1 cellular context compared by ENCODE assay signal in the genomic region with DNA sequence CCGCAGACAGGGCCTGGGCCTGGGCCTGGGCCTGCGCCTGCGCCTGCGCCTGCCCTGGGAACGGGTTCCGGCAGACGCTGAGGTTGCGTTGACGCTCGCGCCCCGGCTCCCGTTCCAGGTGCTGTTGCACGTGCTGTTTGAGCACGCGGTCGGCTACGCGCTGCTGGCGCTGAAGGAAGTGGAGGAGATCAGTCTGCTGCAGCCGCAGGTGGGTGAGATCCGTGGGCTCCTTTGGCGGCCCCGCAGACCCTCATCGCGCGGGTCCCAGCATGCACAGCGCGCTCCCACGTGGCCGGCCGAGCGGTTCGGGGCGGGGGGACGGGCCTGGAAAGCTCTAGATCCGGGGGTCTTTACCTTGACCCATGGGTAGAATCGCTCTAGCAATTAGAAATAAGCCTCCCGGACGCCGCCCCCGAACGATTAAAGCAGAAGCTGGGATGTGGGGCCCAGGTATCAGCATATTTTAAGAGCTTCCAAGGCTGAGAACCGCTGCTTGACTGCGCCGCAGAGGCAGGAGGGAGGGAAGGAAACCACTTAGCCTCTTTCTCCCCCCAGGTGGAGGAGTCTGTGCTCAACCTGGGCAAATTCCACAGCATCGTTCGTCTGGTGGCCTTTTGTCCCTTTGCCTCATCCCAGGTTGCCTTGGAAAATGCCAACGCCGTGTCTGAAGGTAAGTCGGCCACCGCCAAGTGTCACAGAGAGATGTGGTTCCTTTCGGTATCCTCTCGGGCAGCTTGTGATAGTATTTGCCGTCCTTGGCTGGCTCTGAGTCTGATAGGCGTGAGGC.
TF ChIP-seq lines count a peak whose summit lies in the region.

No MANE protein-coding gene starts in this region.

TF ChIP-seq in GM12878, 131 proteins besides CTCF, POLR2A, EP300 and RAD21 (continued from another document and continues in another):
- TF ChIP-seq, protein P1, sequence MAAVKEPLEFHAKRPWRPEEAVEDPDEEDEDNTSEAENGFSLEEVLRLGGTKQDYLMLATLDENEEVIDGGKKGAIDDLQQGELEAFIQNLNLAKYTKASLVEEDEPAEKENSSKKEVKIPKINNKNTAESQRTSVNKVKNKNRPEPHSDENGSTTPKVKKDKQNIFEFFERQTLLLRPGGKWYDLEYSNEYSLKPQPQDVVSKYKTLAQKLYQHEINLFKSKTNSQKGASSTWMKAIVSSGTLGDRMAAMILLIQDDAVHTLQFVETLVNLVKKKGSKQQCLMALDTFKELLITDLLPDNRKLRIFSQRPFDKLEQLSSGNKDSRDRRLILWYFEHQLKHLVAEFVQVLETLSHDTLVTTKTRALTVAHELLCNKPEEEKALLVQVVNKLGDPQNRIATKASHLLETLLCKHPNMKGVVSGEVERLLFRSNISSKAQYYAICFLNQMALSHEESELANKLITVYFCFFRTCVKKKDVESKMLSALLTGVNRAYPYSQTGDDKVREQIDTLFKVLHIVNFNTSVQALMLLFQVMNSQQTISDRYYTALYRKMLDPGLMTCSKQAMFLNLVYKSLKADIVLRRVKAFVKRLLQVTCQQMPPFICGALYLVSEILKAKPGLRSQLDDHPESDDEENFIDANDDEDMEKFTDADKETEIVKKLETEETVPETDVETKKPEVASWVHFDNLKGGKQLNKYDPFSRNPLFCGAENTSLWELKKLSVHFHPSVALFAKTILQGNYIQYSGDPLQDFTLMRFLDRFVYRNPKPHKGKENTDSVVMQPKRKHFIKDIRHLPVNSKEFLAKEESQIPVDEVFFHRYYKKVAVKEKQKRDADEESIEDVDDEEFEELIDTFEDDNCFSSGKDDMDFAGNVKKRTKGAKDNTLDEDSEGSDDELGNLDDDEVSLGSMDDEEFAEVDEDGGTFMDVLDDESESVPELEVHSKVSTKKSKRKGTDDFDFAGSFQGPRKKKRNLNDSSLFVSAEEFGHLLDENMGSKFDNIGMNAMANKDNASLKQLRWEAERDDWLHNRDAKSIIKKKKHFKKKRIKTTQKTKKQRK (IDR thresholded peaks at IDR 0.05; ENCODE audit: low read depth, low read length), result no peak
- peak; percentile 72 for TF ChIP-seq GATAD2B (conservative IDR thresholded peaks at IDR 0.05; ENCODE audit: low read depth)
- TF ChIP-seq NBN (IDR thresholded peaks at IDR 0.05), result peak; percentile 30; the same call in 1 of the 2 replicates
- peak; percentile 3; the same call in 2 of the 3 replicates for TF ChIP-seq POU2F2 (IDR thresholded peaks at IDR 0.05; ENCODE audit: borderline replicate concordance, low read depth, low read length)
- TF ChIP-seq ASH2L (IDR thresholded peaks at IDR 0.05; ENCODE audit: borderline replicate concordance, low read depth), result 0 out of 2 replicates have a peak, but pooled peaks have one; percentile 18
- no peak for TF ChIP-seq IKZF2 (IDR thresholded peaks at IDR 0.05)
- peak; percentile 42; the same call in 1 of the 2 replicates for TF ChIP-seq PAX5 (IDR thresholded peaks at IDR 0.05; ENCODE audit: borderline replicate concordance, low read depth, low read length)
- peak; percentile 28; the same call in 1 of the 2 replicates for TF ChIP-seq MAX (IDR thresholded peaks at IDR 0.05; ENCODE audit: low read depth, low read length)
- peak; percentile 89 for TF ChIP-seq USF1 (IDR thresholded peaks at IDR 0.05; ENCODE audit: borderline replicate concordance, extremely low read length, insufficient read depth, low read depth, low read length)
- peak; percentile 11; the same call in 1 of the 2 replicates for TF ChIP-seq CREB1 (IDR thresholded peaks at IDR 0.05; ENCODE audit: low read depth)
- TF ChIP-seq, protein P2, sequence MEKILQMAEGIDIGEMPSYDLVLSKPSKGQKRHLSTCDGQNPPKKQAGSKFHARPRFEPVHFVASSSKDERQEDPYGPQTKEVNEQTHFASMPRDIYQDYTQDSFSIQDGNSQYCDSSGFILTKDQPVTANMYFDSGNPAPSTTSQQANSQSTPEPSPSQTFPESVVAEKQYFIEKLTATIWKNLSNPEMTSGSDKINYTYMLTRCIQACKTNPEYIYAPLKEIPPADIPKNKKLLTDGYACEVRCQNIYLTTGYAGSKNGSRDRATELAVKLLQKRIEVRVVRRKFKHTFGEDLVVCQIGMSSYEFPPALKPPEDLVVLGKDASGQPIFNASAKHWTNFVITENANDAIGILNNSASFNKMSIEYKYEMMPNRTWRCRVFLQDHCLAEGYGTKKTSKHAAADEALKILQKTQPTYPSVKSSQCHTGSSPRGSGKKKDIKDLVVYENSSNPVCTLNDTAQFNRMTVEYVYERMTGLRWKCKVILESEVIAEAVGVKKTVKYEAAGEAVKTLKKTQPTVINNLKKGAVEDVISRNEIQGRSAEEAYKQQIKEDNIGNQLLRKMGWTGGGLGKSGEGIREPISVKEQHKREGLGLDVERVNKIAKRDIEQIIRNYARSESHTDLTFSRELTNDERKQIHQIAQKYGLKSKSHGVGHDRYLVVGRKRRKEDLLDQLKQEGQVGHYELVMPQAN (conservative IDR thresholded peaks at IDR 0.05), result peak; percentile 74
- TF ChIP-seq REST (IDR thresholded peaks at IDR 0.05; ENCODE audit: low read depth, low read length), result 0 out of 2 replicates have a peak, but pooled peaks have one; percentile 43
- TF ChIP-seq RUNX3 (IDR thresholded peaks at IDR 0.05; ENCODE audit: low read length), result peak; percentile 3; the same call in 1 of the 2 replicates
- peak; percentile 72 for TF ChIP-seq POLR2AphosphoS5 (IDR thresholded peaks at IDR 0.05; ENCODE audit: low read length)
- 0 out of 2 replicates have a peak, but pooled peaks have one; percentile 10 for TF ChIP-seq ATF3 (IDR thresholded peaks at IDR 0.05; ENCODE audit: borderline replicate concordance, extremely low read depth, low read depth, low read length)
- no peak for TF ChIP-seq HDAC6 (IDR thresholded peaks at IDR 0.05; ENCODE audit: unreplicated experiment)
- TF ChIP-seq RAD51 (IDR thresholded peaks at IDR 0.05), result peak; percentile 77
- TF ChIP-seq, protein P3, sequence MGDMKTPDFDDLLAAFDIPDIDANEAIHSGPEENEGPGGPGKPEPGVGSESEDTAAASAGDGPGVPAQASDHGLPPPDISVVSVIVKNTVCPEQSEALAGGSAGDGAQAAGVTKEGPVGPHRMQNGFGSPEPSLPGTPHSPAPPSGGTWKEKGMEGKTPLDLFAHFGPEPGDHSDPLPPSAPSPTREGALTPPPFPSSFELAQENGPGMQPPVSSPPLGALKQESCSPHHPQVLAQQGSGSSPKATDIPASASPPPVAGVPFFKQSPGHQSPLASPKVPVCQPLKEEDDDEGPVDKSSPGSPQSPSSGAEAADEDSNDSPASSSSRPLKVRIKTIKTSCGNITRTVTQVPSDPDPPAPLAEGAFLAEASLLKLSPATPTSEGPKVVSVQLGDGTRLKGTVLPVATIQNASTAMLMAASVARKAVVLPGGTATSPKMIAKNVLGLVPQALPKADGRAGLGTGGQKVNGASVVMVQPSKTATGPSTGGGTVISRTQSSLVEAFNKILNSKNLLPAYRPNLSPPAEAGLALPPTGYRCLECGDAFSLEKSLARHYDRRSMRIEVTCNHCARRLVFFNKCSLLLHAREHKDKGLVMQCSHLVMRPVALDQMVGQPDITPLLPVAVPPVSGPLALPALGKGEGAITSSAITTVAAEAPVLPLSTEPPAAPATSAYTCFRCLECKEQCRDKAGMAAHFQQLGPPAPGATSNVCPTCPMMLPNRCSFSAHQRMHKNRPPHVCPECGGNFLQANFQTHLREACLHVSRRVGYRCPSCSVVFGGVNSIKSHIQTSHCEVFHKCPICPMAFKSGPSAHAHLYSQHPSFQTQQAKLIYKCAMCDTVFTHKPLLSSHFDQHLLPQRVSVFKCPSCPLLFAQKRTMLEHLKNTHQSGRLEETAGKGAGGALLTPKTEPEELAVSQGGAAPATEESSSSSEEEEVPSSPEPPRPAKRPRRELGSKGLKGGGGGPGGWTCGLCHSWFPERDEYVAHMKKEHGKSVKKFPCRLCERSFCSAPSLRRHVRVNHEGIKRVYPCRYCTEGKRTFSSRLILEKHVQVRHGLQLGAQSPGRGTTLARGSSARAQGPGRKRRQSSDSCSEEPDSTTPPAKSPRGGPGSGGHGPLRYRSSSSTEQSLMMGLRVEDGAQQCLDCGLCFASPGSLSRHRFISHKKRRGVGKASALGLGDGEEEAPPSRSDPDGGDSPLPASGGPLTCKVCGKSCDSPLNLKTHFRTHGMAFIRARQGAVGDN (IDR thresholded peaks at IDR 0.05), result peak; percentile 65
- TF ChIP-seq, protein P4, sequence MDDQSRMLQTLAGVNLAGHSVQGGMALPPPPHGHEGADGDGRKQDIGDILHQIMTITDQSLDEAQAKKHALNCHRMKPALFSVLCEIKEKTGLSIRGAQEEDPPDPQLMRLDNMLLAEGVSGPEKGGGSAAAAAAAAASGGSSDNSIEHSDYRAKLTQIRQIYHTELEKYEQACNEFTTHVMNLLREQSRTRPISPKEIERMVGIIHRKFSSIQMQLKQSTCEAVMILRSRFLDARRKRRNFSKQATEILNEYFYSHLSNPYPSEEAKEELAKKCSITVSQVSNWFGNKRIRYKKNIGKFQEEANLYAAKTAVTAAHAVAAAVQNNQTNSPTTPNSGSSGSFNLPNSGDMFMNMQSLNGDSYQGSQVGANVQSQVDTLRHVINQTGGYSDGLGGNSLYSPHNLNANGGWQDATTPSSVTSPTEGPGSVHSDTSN (IDR thresholded peaks at IDR 0.05; ENCODE audit: insufficient replicate concordance, low read depth, low read length), result no peak
- TF ChIP-seq CBX3 (IDR thresholded peaks at IDR 0.05; ENCODE audit: borderline replicate concordance, low read depth), result no peak
- TF ChIP-seq SIX5 (IDR thresholded peaks at IDR 0.05; ENCODE audit: low read depth, low read length, severe bottlenecking), result no peak
- no peak for TF ChIP-seq NR2C1 (IDR thresholded peaks at IDR 0.05)
- no peak; the same call in 1 of the 2 replicates for TF ChIP-seq ZBED1 (IDR thresholded peaks at IDR 0.05; ENCODE audit: borderline replicate concordance)
- TF ChIP-seq BHLHE40 (IDR thresholded peaks at IDR 0.05; ENCODE audit: borderline replicate concordance in 1 of 2, low read depth in 2 of 2, low read length in 1 of 2), result peak in 1 of 2 experiments; percentile 95; a peak in 2 of 4 replicates
- TF ChIP-seq MYC (IDR thresholded peaks at IDR 0.05; ENCODE audit: insufficient read depth, insufficient read length, insufficient replicate concordance, low read length, severe bottlenecking), result peak; percentile 96
- TF ChIP-seq MXI1 (IDR thresholded peaks at IDR 0.05; ENCODE audit: low read depth, low read length), result peak; percentile 72
- TF ChIP-seq CREM (IDR thresholded peaks at IDR 0.05; ENCODE audit: low read depth), result peak; percentile 47
- 0 out of 2 replicates have a peak, but pooled peaks have one; percentile 20 for TF ChIP-seq NRF1 (conservative IDR thresholded peaks at IDR 0.05; ENCODE audit: low read depth, low read length)
- no peak; the same call in 1 of the 2 replicates for TF ChIP-seq SMAD5 (IDR thresholded peaks at IDR 0.05; ENCODE audit: low read depth)
- TF ChIP-seq TCF3 (IDR thresholded peaks at IDR 0.05; ENCODE audit: borderline replicate concordance, insufficient read depth, low read depth, low read length), result no peak
- peak; percentile 94 for TF ChIP-seq LARP7 (IDR thresholded peaks at IDR 0.05)
- TF ChIP-seq FOXK2 (IDR thresholded peaks at IDR 0.05), result no peak
- no peak for TF ChIP-seq RELA (IDR thresholded peaks at IDR 0.05; ENCODE audit: borderline replicate concordance, partially characterized antibody)
- TF ChIP-seq TARDBP (IDR thresholded peaks at IDR 0.05; ENCODE audit: borderline replicate concordance), result no peak
- TF ChIP-seq PML (IDR thresholded peaks at IDR 0.05; ENCODE audit: low read length), result 0 out of 2 replicates have a peak, but pooled peaks have one; percentile 39
